10 cellular contexts compared by ENCODE assay signal in the genomic region with DNA sequence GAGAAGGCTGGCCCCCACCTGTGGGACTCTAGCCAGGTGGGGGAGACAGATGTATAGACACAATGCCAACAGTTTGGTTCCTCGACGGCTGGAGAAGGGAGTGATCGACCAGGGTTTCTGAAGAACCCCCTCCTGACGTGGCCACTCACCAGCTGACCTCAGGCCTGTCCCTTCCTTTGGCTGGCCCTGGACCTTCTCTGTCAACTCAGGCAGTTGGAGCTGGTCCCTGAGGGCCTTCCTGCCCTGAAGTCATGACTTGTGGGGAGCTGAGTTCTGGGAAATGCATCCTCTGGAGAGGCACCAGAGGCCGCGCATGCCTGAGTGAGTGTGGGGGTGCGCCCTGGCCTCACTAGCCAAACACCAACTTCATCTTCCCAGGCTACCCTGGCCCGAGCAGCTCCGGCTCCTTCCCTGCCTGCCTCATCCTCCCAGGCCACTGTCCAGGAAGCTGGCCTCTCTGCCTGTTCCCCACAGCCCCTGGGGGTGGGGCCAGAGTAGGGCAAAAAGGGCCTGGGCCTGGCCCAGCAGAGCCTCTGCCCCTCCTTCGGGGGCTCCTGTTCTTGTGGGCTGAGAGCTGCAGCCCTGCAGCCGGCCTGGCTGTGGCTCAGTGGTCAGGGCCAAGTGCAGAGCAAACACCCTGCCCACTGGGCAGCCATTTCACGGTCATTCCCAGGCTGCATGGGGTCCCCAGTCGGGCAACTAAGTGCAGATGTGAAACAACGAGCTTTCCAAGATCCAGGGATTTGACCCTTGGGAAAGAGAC. TPM values are rescaled to one million over a fixed set of nuclear protein-coding genes. Genes with fewer than 3 reads are reported as not detected.
A peak's percentile ranks its signal among the peaks of the same experiment; 100 is the strongest.
DNase-seq lines count a peak whose midpoint lies in the region; ATAC-seq, FAIRE-seq and TF ChIP-seq lines count a peak whose summit lies in the region.
"Had no signal": no experiment of that assay in that cellular context is flagged by ENCODE, and none has a peak within 500 bp of the region (broad histone marks: within the 10 kb centered on the region; RNA-seq: fewer than 3 reads in every experiment).

No MANE protein-coding gene starts in this region.

- H3K4me3 ChIP-seq in K562: no peak overlapping the region

- 57% methylated on average over 11 of the region's 14 CpGs for WGBS in K562 (ENCODE audit: insufficient coverage, low coverage, missing lambda C conversion rate)

- H3K9me3 Mint-ChIP-seq in stimulated activated effector memory CD8-positive, alpha-beta T cell treated with anti-CD3 and anti-CD28 coated beads, Interleukin-12 subunit alpha, Interleukin-12 subunit beta, amount 100 ng/mL, for 72 hours: no peaks in the 10 kb centered on the region
- no peaks in the 10 kb centered on the region for H3K9me3 Mint-ChIP-seq in stimulated activated naive CD8-positive, alpha-beta T cell treated with anti-CD3 and anti-CD28 coated beads, Interleukin-15, amount 100 ng/mL, for 72 hours

- H4K20me1 ChIP-seq in K562 (replicated peaks; ENCODE audit: control insufficient read depth, insufficient read depth, low read length): no peaks in the 10 kb centered on the region

- BruUV-seq in K562 (replicated peaks; lab: Mats Ljungman, UMichigan): no TSS peak

- H3K36me3 Mint-ChIP-seq in stimulated activated effector memory CD8-positive, alpha-beta T cell treated with anti-CD3 and anti-CD28 coated beads, Interleukin-12 subunit alpha, Interleukin-12 subunit beta, amount 100 ng/mL, for 72 hours: no peaks in the 10 kb centered on the region

- TF ChIP-seq POLR2A in GM12891 (IDR thresholded peaks at IDR 0.05; ENCODE audit: low read depth, low read length) (no peak), K562 (conservative IDR thresholded peaks at IDR 0.05) (no peak)

- H3K36me3 ChIP-seq in K562 (ENCODE audit: control insufficient read depth, insufficient read depth, low read length): no peaks in the 10 kb centered on the region

- TF ChIP-seq RAD21 in K562 (CRISPR knock-in tag; conservative IDR thresholded peaks at IDR 0.05 in 1 of 2, IDR thresholded peaks at IDR 0.05 in 1 of 2): no peak

- H3K9me3 ChIP-seq in K562 (replicated peaks; ENCODE audit: control insufficient read depth, insufficient read depth, low read depth, low read length): no peaks in the 10 kb centered on the region

- no peak for TF ChIP-seq CTCF in K562 (IDR thresholded peaks at IDR 0.05 in 2 of 3, conservative IDR thresholded peaks at IDR 0.05 in 1 of 3; ENCODE audit: insufficient read depth in 2 of 3, low read depth in 1 of 3, low read length in 3 of 3)

- H3K4me2 ChIP-seq in K562 (ENCODE audit: insufficient read depth, low read length): no peak overlapping the region

- in situ Hi-C loops in K562 (cut with MboI): no loop called here

- peak overlapping the region; percentile 76 for H2AFZ ChIP-seq in K562 (ENCODE audit: low read depth, low read length)

- no peaks in the 10 kb centered on the region for H3K27me3 ChIP-seq in K562 (ENCODE audit: control insufficient read depth in 2 of 2, insufficient read depth in 2 of 2, low read length in 2 of 2)
- H3K27me3 ChIP-seq in layer of hippocampus (ENCODE audit: control insufficient read depth, insufficient read depth, low read length): no peaks in the 10 kb centered on the region

- H3K4me1 ChIP-seq in K562 (replicated peaks in 1 of 2; ENCODE audit: control insufficient read depth in 2 of 2, insufficient read depth in 2 of 2, low read length in 2 of 2): peaks cover 19 to 38% of the 10 kb centered on the region in 2 experiments

- no peaks in the 10 kb centered on the region for H3K27me3 Mint-ChIP-seq in stimulated activated naive CD8-positive, alpha-beta T cell treated with anti-CD3 and anti-CD28 coated beads, Interleukin-15, amount 100 ng/mL, for 72 hours

- H3K79me2 ChIP-seq in K562 (ENCODE audit: control insufficient read depth, insufficient read depth, low read length): no peaks in the 10 kb centered on the region

- no peak for TF ChIP-seq EP300 in K562 (IDR thresholded peaks at IDR 0.05; ENCODE audit: low read length)

- CTCF ChIA-PET in K562 (lab: Yijun Ruan, JAX; ENCODE audit: low intra/inter-chr PET ratio): no interaction called here

- DNase-seq in GM12891 (ENCODE audit: insufficient read length, low spot score) (no peak), K562 (ENCODE audit: extremely low read depth in 1 of 4, low spot score in 3 of 4) (no peak), NCI-H2196 (lab: John Stamatoyannopoulos, UW; ENCODE audit: unreplicated experiment) (no peak), CD1c-positive myeloid dendritic cell (ENCODE audit: extremely low spot score) (no peak)
- DNase-seq in stimulated activated effector memory CD8-positive, alpha-beta T cell treated with anti-CD3 and anti-CD28 coated beads, Interleukin-12 subunit alpha, Interleukin-12 subunit beta, amount 100 ng/mL, for 72 hours (ENCODE audit: low spot score in 2 of 2): no peak
- DNase-seq in stimulated activated naive CD8-positive, alpha-beta T cell treated with anti-CD3 and anti-CD28 coated beads, Interleukin-15, amount 100 ng/mL, for 72 hours: no peak
- DNase-seq: DMS79 treated with DMSO at 0.1 percent for 48 hours, Karpas-422 had no signal

- H3K4me3 Mint-ChIP-seq in stimulated activated effector memory CD8-positive, alpha-beta T cell treated with anti-CD3 and anti-CD28 coated beads, Interleukin-12 subunit alpha, Interleukin-12 subunit beta, amount 100 ng/mL, for 72 hours: no peak overlapping the region
- no peak overlapping the region for H3K4me3 Mint-ChIP-seq in stimulated activated naive CD8-positive, alpha-beta T cell treated with anti-CD3 and anti-CD28 coated beads, Interleukin-15, amount 100 ng/mL, for 72 hours

- FAIRE-seq in GM12891 (lab: Jason Lieb, UNC) (no peak), K562 (lab: Jason Lieb, UNC) (no peak)

- POLR2A ChIA-PET in K562 (lab: Yijun Ruan, JAX): interaction anchor here (0.6 to 0.9 kb wide), 2 partner anchors 15 to 126 kb away, joined by 3 read pairs; no protein-coding TSS in a partner anchor

- H3K27ac ChIP-seq in K562 (ENCODE audit: extremely low read depth, low read depth, low read length) (peak overlapping the region; percentile 33; the same call in 1 of the 3 replicates), layer of hippocampus (ENCODE audit: low read depth, low read length) (peak overlapping the region; percentile 30)

- ATAC-seq in K562 (no peak), HG03378 (IDR thresholded peaks at IDR 0.05; ENCODE audit: unreplicated experiment) (no peak)
- ATAC-seq in stimulated activated effector memory CD8-positive, alpha-beta T cell treated with anti-CD3 and anti-CD28 coated beads, Interleukin-12 subunit alpha, Interleukin-12 subunit beta, amount 100 ng/mL, for 72 hours: no peak
- ATAC-seq in stimulated activated naive CD8-positive, alpha-beta T cell treated with anti-CD3 and anti-CD28 coated beads, Interleukin-15, amount 100 ng/mL, for 72 hours: no peak

- peak overlapping the region; percentile 75 for H3K27ac Mint-ChIP-seq in stimulated activated effector memory CD8-positive, alpha-beta T cell treated with anti-CD3 and anti-CD28 coated beads, Interleukin-12 subunit alpha, Interleukin-12 subunit beta, amount 100 ng/mL, for 72 hours
- H3K27ac Mint-ChIP-seq in stimulated activated naive CD8-positive, alpha-beta T cell treated with anti-CD3 and anti-CD28 coated beads, Interleukin-15, amount 100 ng/mL, for 72 hours: no peak overlapping the region

- peak overlapping the region in 1 of 2 experiments; percentile 53; a peak in 2 of 4 replicates for H3K9ac ChIP-seq in K562 (ENCODE audit: insufficient read depth in 1 of 2, low read depth in 2 of 2, low read length in 2 of 2)

- H3K9me1 ChIP-seq in K562 (ENCODE audit: control insufficient read depth, insufficient read depth, low read length): no peaks in the 10 kb centered on the region

- intact Hi-C loops in K562 (cut with micrococcal nuclease): loop anchor here (10.0 kb wide), 1 partner anchor 73 kb away; a partner anchor contains a TSS

- H3K4me1 Mint-ChIP-seq in stimulated activated effector memory CD8-positive, alpha-beta T cell treated with anti-CD3 and anti-CD28 coated beads, Interleukin-12 subunit alpha, Interleukin-12 subunit beta, amount 100 ng/mL, for 72 hours: peaks cover 24% of the 10 kb centered on the region
- peaks cover 31% of the 10 kb centered on the region for H3K4me1 Mint-ChIP-seq in stimulated activated naive CD8-positive, alpha-beta T cell treated with anti-CD3 and anti-CD28 coated beads, Interleukin-15, amount 100 ng/mL, for 72 hours

RNA-seq across cellular contexts. Expression of a gene that starts 23.6 kb away (rescaled TPM):
- polyA plus RNA-seq in GM12891 (2012; ENCODE audit: low read depth, missing spikeins): 146 TPM
- 17.4 and 41.4 TPM in 2 replicates for total RNA-seq in K562 (2011; cell fraction: chromatin; rRNA removed; ENCODE audit: low replicate concordance)
- total RNA-seq in K562 (2011; cell fraction: nucleolus; rRNA removed): 38.5 and 47.9 TPM in 2 replicates
- total RNA-seq in K562 (2011; cell fraction: nucleoplasm; rRNA removed): 38.9 and 53.1 TPM in 2 replicates
- total RNA-seq in K562 (2014; rRNA removed) (95.0 and 111 TPM in 2 replicates), K562 (2014; rRNA removed; fragmentation: Illumina TruSeq; extraction: Trizol) (46.2 and 48.5 TPM in 2 replicates), K562 (2015; rRNA removed; fragmentation: Illumina TruSeq; extraction: Trizol) (48.6 and 55.6 TPM in 2 replicates), K562 (2021) (118 TPM in 2 replicates)
- polyA plus RNA-seq in K562 (2011; rRNA removed) (163 and 187 TPM in 2 replicates), K562 (2014; fragmentation: Illumina TruSeq; extraction: Trizol) (108 and 125 TPM in 2 replicates), K562 (2014; fragmentation: Nextera tagmentation; extraction: Ambion mirVana) (100 to 1,000 TPM; 306 to 399 TPM), K562 (2014; rRNA removed) (160 and 186 TPM in 2 replicates)
- polyA plus RNA-seq in K562 (2011; cell fraction: cytosol; rRNA removed): 281 and 292 TPM in 2 replicates
- 107 and 113 TPM in 2 replicates for polyA plus RNA-seq in K562 (2011; cell fraction: nucleus; rRNA removed)
- polyA plus RNA-seq in K562 (2012): 124 and 188 TPM in 2 replicates
- 149 and 167 TPM in 2 replicates for polyA minus RNA-seq in K562 (2011; rRNA and poly(A)+ RNA removed)
- polyA minus RNA-seq in K562 (2011; cell fraction: cytosol; rRNA and poly(A)+ RNA removed): 55.2 and 64.8 TPM in 2 replicates
- 13.1 and 24.8 TPM in 2 replicates for polyA minus RNA-seq in K562 (2011; cell fraction: nucleus; rRNA and poly(A)+ RNA removed)

RNA-seq across cellular contexts. Expression of a gene that starts 49.0 kb away (rescaled TPM):
- 4.2 TPM for polyA plus RNA-seq in GM12891 (2012; ENCODE audit: low read depth, missing spikeins)
- total RNA-seq in K562 (2011; cell fraction: chromatin; rRNA removed; ENCODE audit: low replicate concordance): 10.1 and 19.1 TPM in 2 replicates
- 17.4 and 20.0 TPM in 2 replicates for total RNA-seq in K562 (2011; cell fraction: nucleolus; rRNA removed)
- total RNA-seq in K562 (2011; cell fraction: nucleoplasm; rRNA removed): 16.1 and 24.4 TPM in 2 replicates
- total RNA-seq in K562 (2014; rRNA removed) (11.2 and 14.1 TPM in 2 replicates), K562 (2014; rRNA removed; fragmentation: Illumina TruSeq; extraction: Trizol) (5.7 and 5.8 TPM in 2 replicates), K562 (2015; rRNA removed; fragmentation: Illumina TruSeq; extraction: Trizol) (7.8 and 8.9 TPM in 2 replicates), K562 (2021) (42.3 and 48.4 TPM in 2 replicates)
- polyA plus RNA-seq in K562 (2011; rRNA removed) (2.8 and 3.8 TPM in 2 replicates), K562 (2014; fragmentation: Illumina TruSeq; extraction: Trizol) (19.8 and 20.6 TPM in 2 replicates), K562 (2014; fragmentation: Nextera tagmentation; extraction: Ambion mirVana) (1 to 10 TPM; 5.4 to 5.7 TPM), K562 (2014; rRNA removed) (10.1 and 14.3 TPM in 2 replicates)
- polyA plus RNA-seq in K562 (2011; cell fraction: cytosol; rRNA removed): 4.5 and 6.9 TPM in 2 replicates
- 5.0 and 9.6 TPM in 2 replicates for polyA plus RNA-seq in K562 (2011; cell fraction: nucleus; rRNA removed)
- 15.8 and 21.8 TPM in 2 replicates for polyA plus RNA-seq in K562 (2012)
- 4.2 and 5.8 TPM in 2 replicates for polyA minus RNA-seq in K562 (2011; rRNA and poly(A)+ RNA removed)
- polyA minus RNA-seq in K562 (2011; cell fraction: cytosol; rRNA and poly(A)+ RNA removed): 11.1 and 14.3 TPM in 2 replicates
- polyA minus RNA-seq in K562 (2011; cell fraction: nucleus; rRNA and poly(A)+ RNA removed): 4.0 and 4.6 TPM in 2 replicates
